ENCODE assay signal across 13 cellular contexts in the genomic region with DNA sequence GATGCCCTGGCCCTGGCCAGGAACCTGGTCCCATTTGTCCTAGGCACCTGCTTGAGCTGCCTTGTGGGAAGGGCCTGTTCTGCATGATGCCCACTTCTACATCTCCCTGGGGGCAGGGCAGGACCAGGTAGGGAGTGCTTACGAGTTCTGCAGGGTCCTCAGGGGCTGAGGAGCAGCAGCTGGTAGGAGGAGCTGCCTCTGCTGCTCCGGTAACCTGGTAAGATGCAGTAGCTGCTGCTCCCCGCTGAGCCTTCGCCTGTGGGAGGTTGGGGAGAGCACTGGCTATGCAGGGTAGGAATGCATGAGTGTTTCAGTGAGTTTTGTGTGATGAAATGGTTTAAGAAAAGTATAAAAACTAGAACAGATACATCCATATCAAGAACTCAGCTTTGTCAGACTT. TPM values are rescaled to one million over a fixed set of nuclear protein-coding genes. Genes with fewer than 3 reads are reported as not detected.
A peak's percentile ranks its signal among the peaks of the same experiment; 100 is the strongest.
DNase-seq lines count a peak whose midpoint lies in the region; ATAC-seq and TF ChIP-seq lines count a peak whose summit lies in the region.
"Had no signal": no experiment of that assay in that cellular context is flagged by ENCODE, and none has a peak within 500 bp of the region (broad histone marks: within the 10 kb centered on the region; RNA-seq: fewer than 3 reads in every experiment).

No MANE protein-coding gene starts in this region.

- H3K79me2 ChIP-seq in osteoblast (ENCODE audit: insufficient read depth, low read length): peaks cover 69% of the 10 kb centered on the region

- H3K27me3 ChIP-seq in osteoblast (ENCODE audit: insufficient read depth, low read length): no peaks in the 10 kb centered on the region
- H3K27me3 ChIP-seq: foreskin keratinocyte had no signal

- no peaks in the 10 kb centered on the region for H3K9me3 ChIP-seq in osteoblast (ENCODE audit: low read depth, low read length)
- H3K9me3 ChIP-seq: thoracic aorta had no signal

- in situ Hi-C loops in GM13977 (cut with MboI; ENCODE audit: low pct_unique_long_range_greater_than_20kb, low sequenced_read_pairs, unreplicated experiment): no loop called here

- H2AFZ ChIP-seq in osteoblast (ENCODE audit: low read length): no peak overlapping the region

- no peaks in the 10 kb centered on the region for H3K27me3 Mint-ChIP-seq in effector memory CD8-positive, alpha-beta T cell

- no peak overlapping the region for H3K27ac ChIP-seq in osteoblast (ENCODE audit: low read depth, low read length)
- H3K27ac ChIP-seq: foreskin keratinocyte had no signal

- no peak for ATAC-seq in effector memory CD8-positive, alpha-beta T cell (replicated peaks)
- ATAC-seq: foreskin keratinocyte, left colon had no signal

- no peak overlapping the region for H3K4me3 ChIP-seq in osteoblast (ENCODE audit: insufficient read depth, low read length)
- H3K4me3 ChIP-seq: thoracic aorta had no signal

- peak overlapping the region; percentile 0 to 24 for H3K27ac Mint-ChIP-seq in effector memory CD8-positive, alpha-beta T cell

- peak overlapping the region in 1 of 2 donors; percentile 49 for H3K4me3 Mint-ChIP-seq in effector memory CD8-positive, alpha-beta T cell

- H3K4me2 ChIP-seq in osteoblast (ENCODE audit: insufficient read depth, low read length): no peak overlapping the region

- peaks cover 28% of the 10 kb centered on the region for H3K4me1 ChIP-seq in osteoblast (ENCODE audit: insufficient read depth, low read length)

- TF ChIP-seq CTCF in osteoblast (IDR thresholded peaks at IDR 0.05; ENCODE audit: extremely low read depth, low read depth, low read length) (no peak), GM13977 (IDR thresholded peaks at IDR 0.05; ENCODE audit: extremely low read depth, insufficient read depth, missing control alignments) (no peak)

- peaks cover 8% of the 10 kb centered on the region for H4K20me1 ChIP-seq in osteoblast (ENCODE audit: insufficient read depth, low read length)

- peaks cover 46% of the 10 kb centered on the region for H3K36me3 ChIP-seq in osteoblast (ENCODE audit: insufficient read depth, low read length)

- peaks cover 34% of the 10 kb centered on the region for H3K36me3 Mint-ChIP-seq in effector memory CD8-positive, alpha-beta T cell (ENCODE audit: insufficient read depth)

- peaks cover 51 to 63% of the 10 kb centered on the region in 2 donors for H3K4me1 Mint-ChIP-seq in effector memory CD8-positive, alpha-beta T cell (ENCODE audit: low read depth in 2 of 2)

- DNase-seq in NCI-H1417 (lab: John Stamatoyannopoulos, UW): peak in 2 of 3 experiments; percentile 22 to 29
- no peak for DNase-seq in NCI-H1417 treated with DMSO at 0.1 percent for 48 hours (lab: John Stamatoyannopoulos, UW)
- peak; percentile 93 for DNase-seq in NCI-H2171 (lab: John Stamatoyannopoulos, UW)
- no peak for DNase-seq in effector memory CD8-positive, alpha-beta T cell
- peak; percentile 27 for DNase-seq in osteoblast (ENCODE audit: insufficient read length, low spot score, missing footprints)
- DNase-seq in occipital lobe (lab: John Stamatoyannopoulos, UW): no peak
- DNase-seq in stimulated activated CD4-positive, alpha-beta T cell treated with anti-CD3 and anti-CD28 coated beads, Interleukin-4, amount 100 ng/mL, for 4 hours: no peak
- no peak for DNase-seq in GM13977 (ENCODE audit: low spot score)
- DNase-seq: amniotic stem cell, foreskin keratinocyte, NCI-H446 treated with DMSO at 0.1 percent for 48 hours had no signal

- H3K9me3 Mint-ChIP-seq in effector memory CD8-positive, alpha-beta T cell: no peaks in the 10 kb centered on the region

RNA-seq across cellular contexts. Expression of gene LRRC8A, which starts 13.6 kb away (rescaled TPM):
- 38.0 and 39.8 TPM in 2 replicates for total RNA-seq in osteoblast
- 20.4 TPM for total RNA-seq in occipital lobe

RNA-seq across cellular contexts. Expression of gene KYAT1, which starts 13.8 kb away (rescaled TPM):
- 3.3 and 4.7 TPM in 2 replicates for total RNA-seq in osteoblast
- 9.0 TPM for total RNA-seq in occipital lobe

RNA-seq across cellular contexts. Expression of gene PHYHD1, which starts 25.2 kb away (rescaled TPM):
- 7.6 and 8.0 TPM in 2 replicates for total RNA-seq in osteoblast
- total RNA-seq in occipital lobe: 1.1 TPM

RNA-seq across cellular contexts. Expression of gene DOLK, which starts 51.8 kb away (rescaled TPM):
- total RNA-seq in osteoblast (28.6 and 29.5 TPM in 2 replicates), occipital lobe (14.7 TPM)

RNA-seq across cellular contexts. Expression of gene NUP188, which starts 51.9 kb away (rescaled TPM):
- total RNA-seq in osteoblast (28.9 and 30.0 TPM in 2 replicates), occipital lobe (17.8 TPM)

Comparison
In these comparisons a context has a peak if more than half of its experiments do, and no peak if none do; other contexts are left out.
1. DNase-seq: peak in NCI-H1417 (2 of 3), NCI-H2171 (single experiment) and osteoblast (single experiment); none in NCI-H1417 treated with DMSO at 0.1 percent for 48 hours (single experiment), effector memory CD8-positive, alpha-beta T cell (0 of 3), occipital lobe (single experiment), stimulated activated CD4-positive, alpha-beta T cell treated with anti-CD3 and anti-CD28 coated beads, Interleukin-4, amount 100 ng/mL, for 4 hours (0 of 2) and GM13977 (single experiment).